ENCODE assay signal across 18 cellular contexts in the genomic region with DNA sequence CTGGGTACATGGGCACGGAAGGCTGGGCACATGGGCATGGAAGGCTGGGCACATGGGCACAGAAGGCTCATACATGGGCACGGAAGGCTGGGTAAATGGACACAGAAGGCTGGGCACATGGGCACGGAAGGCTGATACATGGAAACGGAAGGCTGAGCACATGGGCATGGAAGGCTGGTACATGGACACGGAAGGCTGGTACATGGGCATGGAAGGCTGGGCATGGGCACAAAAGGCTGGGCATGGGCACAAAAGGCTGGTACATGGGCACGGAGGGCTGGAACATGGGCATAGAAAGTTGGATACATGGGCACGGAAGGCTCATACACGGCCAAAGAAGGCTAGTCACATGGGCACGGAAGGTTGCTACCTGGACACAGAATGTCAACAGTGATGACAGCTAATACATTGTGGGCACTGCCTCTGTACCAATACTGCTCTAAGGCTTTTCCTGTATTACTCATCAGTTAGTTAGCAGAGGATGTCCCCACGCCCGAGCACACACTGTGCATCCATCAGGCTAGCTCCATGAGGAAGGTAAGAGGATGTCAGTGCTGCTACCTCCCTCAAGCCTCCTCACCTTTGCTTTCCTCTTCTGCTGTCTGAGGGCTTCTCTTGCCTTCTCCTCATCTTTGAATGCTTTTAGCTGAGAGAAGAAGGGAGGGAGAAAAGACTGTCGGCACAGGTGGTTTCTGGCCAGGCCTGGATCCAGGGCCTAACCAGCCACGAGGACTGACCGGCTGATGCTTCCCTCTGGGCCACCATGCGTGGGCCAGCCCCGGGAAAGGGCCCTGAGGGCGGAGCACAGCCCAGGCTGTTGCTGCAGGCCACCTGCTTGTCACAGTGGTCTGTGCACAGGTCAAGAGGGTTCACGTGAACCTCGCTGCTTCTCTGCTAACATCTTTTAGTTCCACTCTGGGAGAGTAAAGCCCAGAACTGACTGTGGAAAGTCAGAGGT. TPM values are rescaled to one million over a fixed set of nuclear protein-coding genes. Genes with fewer than 3 reads are reported as not detected.
A peak's percentile ranks its signal among the peaks of the same experiment; 100 is the strongest.
DNase-seq lines count a peak whose midpoint lies in the region; ATAC-seq and TF ChIP-seq lines count a peak whose summit lies in the region.
"Had no signal": no experiment of that assay in that cellular context is flagged by ENCODE, and none has a peak within 500 bp of the region (broad histone marks: within the 10 kb centered on the region; RNA-seq: fewer than 3 reads in every experiment).

No MANE protein-coding gene starts in this region.

- H3K36me3 ChIP-seq in Panc1 (ENCODE audit: control insufficient read depth, insufficient read depth, low read length) (no peaks in the 10 kb centered on the region; the same call in 1 of the 2 replicates), spleen (peaks cover 0 to 100% (median 97%) of the 10 kb centered on the region in 6 donors)

- peak; percentile 19; the same call in 1 of the 2 replicates for ATAC-seq in Panc1
- peak; percentile 61 for ATAC-seq in foreskin keratinocyte
- ATAC-seq: heart left ventricle, right cardiac atrium had no signal

- TF ChIP-seq CTCF in Panc1 (IDR thresholded peaks at IDR 0.05) = no peak
- TF ChIP-seq CTCF in foreskin keratinocyte (conservative IDR thresholded peaks at IDR 0.05) = no peak
- TF ChIP-seq CTCF in spleen (IDR thresholded peaks at IDR 0.05 in 8 of 11, conservative IDR thresholded peaks at IDR 0.05 in 3 of 11) = no peak

- H3K27ac ChIP-seq in Panc1 (ENCODE audit: low read length) (no peak overlapping the region), foreskin keratinocyte (no peak overlapping the region), spleen (peak overlapping the region in 1 of 8 donors; percentile 9)
- H3K27ac ChIP-seq: dorsolateral prefrontal cortex, heart left ventricle, SJCRH30 had no signal

- DNase-seq in Panc1 (ENCODE audit: low read depth, low spot score) (no peak), foreskin keratinocyte (peak in 1 of 2 donors; percentile 43), renal cortical epithelial cell (ENCODE audit: low read depth) (peak; percentile 73), spleen (no peak)
- DNase-seq in stimulated activated naive CD4-positive, alpha-beta T cell treated with Interleukin-2 at 50 U/mL for 16 hours (lab: John Stamatoyannopoulos, UW) = no peak
- DNase-seq in stimulated activated CD4-positive, alpha-beta T cell treated with anti-CD3 and anti-CD28 coated beads, Interleukin-12 subunit alpha, Interleukin-12 subunit beta, amount 100 ng/mL, for 4 hours = no peak
- DNase-seq: activated naive CD8-positive, alpha-beta T cell treated with anti-CD3 and anti-CD28 coated beads, Interleukin-2, amount 10 ng/mL, durations not matched to agents 7 days and 5 days; AML-193; Caco-2; dorsolateral prefrontal cortex; esophagus squamous epithelium; mesenchymal stem cell; NCI-H2029 treated with DMSO at 0.1 percent for 48 hours; NCI-H524; right cardiac atrium; SJCRH30 had no signal

- intact Hi-C loops in Panc1 (cut with micrococcal nuclease; ENCODE audit: unreplicated experiment) = no loop called here
- intact Hi-C loops in spleen (cut with DNase I; ENCODE audit: low total_unique reads) = no loop called here

- H3K9me3 ChIP-seq in Panc1 (ENCODE audit: control insufficient read depth, insufficient read depth, low read depth, low read length) (no peaks in the 10 kb centered on the region), spleen (no peaks in the 10 kb centered on the region)
- H3K9me3 ChIP-seq: Caco-2, esophagus squamous epithelium, heart left ventricle, SJCRH30 had no signal

- peak; percentile 27 for TF ChIP-seq POLR2A in GM19193 (IDR thresholded peaks at IDR 0.05; ENCODE audit: extremely low read depth, insufficient read depth, insufficient read length)
- TF ChIP-seq POLR2A in spleen (IDR thresholded peaks at IDR 0.05) = no peak

- H3K4me1 ChIP-seq in Panc1 (ENCODE audit: control insufficient read depth, insufficient read depth, low read length) (no peaks in the 10 kb centered on the region), foreskin keratinocyte (no peaks in the 10 kb centered on the region), spleen (peaks cover 9 to 44% (median 28%) of the 10 kb centered on the region in 6 donors)
- H3K4me1 ChIP-seq: Caco-2, SJCRH30 had no signal

- H3K27me3 ChIP-seq in Panc1 (ENCODE audit: control insufficient read depth, insufficient read depth, low read length) (no peaks in the 10 kb centered on the region), foreskin keratinocyte (no peaks in the 10 kb centered on the region), spleen (replicated peaks in 1 of 7) (no peaks in the 10 kb centered on the region)
- H3K27me3 ChIP-seq: dorsolateral prefrontal cortex, esophagus squamous epithelium, heart left ventricle, SJCRH30 had no signal

- H3K4me3 ChIP-seq in Panc1 (ENCODE audit: low read depth in 2 of 2, low read length in 2 of 2) = no peak overlapping the region
- H3K4me3 ChIP-seq in spleen = no peak overlapping the region
- H3K4me3 ChIP-seq: dorsolateral prefrontal cortex, esophagus squamous epithelium, heart left ventricle, SJCRH30 had no signal

- BruUV-seq in Panc1 (replicated peaks; lab: Mats Ljungman, UMichigan) = no TSS peak

- POLR2A ChIA-PET in Panc1 (lab: Charles Lee) = no interaction called here

- in situ Hi-C loops in Panc1 (cut with HindIII; ENCODE audit: low pct_unique_long_range_greater_than_20kb, low sequenced_read_pairs) = no loop called here

- CTCF ChIA-PET in Panc1 (lab: Charles Lee) = no interaction called here

- WGBS in spleen, 5 donors = 89 to 97% (median 92%) methylated on average over 17 to 19 of the region's 19 CpGs

RNA-seq across cellular contexts. Expression of a gene that starts 14.3 kb away (rescaled TPM):
- 8.5 TPM for total RNA-seq in Panc1 (2021; ENCODE audit: unreplicated experiment)
- 8.7 TPM for polyA plus RNA-seq in Panc1 (2012; ENCODE audit: insufficient read length)
- 6.9 and 13.2 TPM in 2 replicates for total RNA-seq in foreskin keratinocyte
- polyA plus RNA-seq in foreskin keratinocyte = 12.7 and 26.6 TPM in 2 replicates
- 5.2 and 102 TPM in 2 replicates for total RNA-seq in renal cortical epithelial cell
- 100 to 1,000 TPM in 6 of 7 donors, 10 to 100 TPM in 1; 78.7 to 886 (median 416) TPM for total RNA-seq in spleen
- 100 to 1,000 TPM; 158 to 261 (median 256) TPM for polyA plus RNA-seq in spleen
- total RNA-seq: activated naive CD8-positive, alpha-beta T cell treated with anti-CD3 and anti-CD28 coated beads, Interleukin-2, amount 10 ng/mL, durations not matched to agents 7 days and 5 days had no signal

RNA-seq across cellular contexts. Expression of a gene that starts 46.1 kb away (rescaled TPM):
- total RNA-seq in Panc1 (2021; ENCODE audit: unreplicated experiment) (81.9 TPM), foreskin keratinocyte (128 and 133 TPM in 2 replicates), renal cortical epithelial cell (402 and 506 TPM in 2 replicates), spleen (100 to 1,000 TPM; 179 to 260 (median 218) TPM)
- 122 TPM for polyA plus RNA-seq in Panc1 (2012; ENCODE audit: insufficient read length)
- polyA plus RNA-seq in foreskin keratinocyte (96.5 and 98.1 TPM in 2 replicates), spleen (100 to 1,000 TPM in 1 of 3 donors, 10 to 100 TPM in 2; 67.7 to 149 (median 95.9) TPM)
